In genomic region chr1:90723561-90724108, GRCh38 we compare ENCODE assay signal across 9 cellular contexts. TPM values are rescaled to one million over a fixed set of nuclear protein-coding genes. Genes with fewer than 3 reads are reported as not detected.
DNase-seq lines count a peak whose midpoint lies in the region; ATAC-seq, FAIRE-seq and TF ChIP-seq lines count a peak whose summit lies in the region.
"Had no signal": no experiment of that assay in that cellular context is flagged by ENCODE, and none has a peak within 500 bp of the region (broad histone marks: within the 10 kb centered on the region; RNA-seq: fewer than 3 reads in every experiment).

No MANE protein-coding gene starts in this region.

- 60% methylated on average over 23 of the region's 24 CpGs for WGBS in HepG2 (ENCODE audit: low lambda C conversion rate)
- WGBS in gastroesophageal sphincter (ENCODE audit: low coverage in 1 of 2), 2 donors: 4% methylated on average over 14 of the region's 24 CpGs; no CpG with 5 or more reads in 1 of the 2 donors

- H3K4me1 Mint-ChIP-seq in stimulated activated naive CD8-positive, alpha-beta T cell treated with anti-CD3 and anti-CD28 coated beads, Interleukin-15, Interleukin-2, amounts not matched to agents 100 ng/mL and 50 ng/mL, for 24 hours (ENCODE audit: low read depth): peaks cover 61% of the 10 kb centered on the region
- peaks cover 22% of the 10 kb centered on the region for H3K4me1 Mint-ChIP-seq in activated T-helper 2 cell treated with anti-CD3 and anti-CD28 coated beads, Interferon-gamma antibody, Interleukin-2, Interleukin-4, amounts not matched to agents 10 μg/mL and 5 μg/mL and 100 μg/mL, durations not matched to agents 14 hours and 24 hours and 36 hours (ENCODE audit: low read depth)

- FAIRE-seq in HepG2 (lab: Jason Lieb, UNC): no peak

- no peaks in the 10 kb centered on the region for H3K36me3 ChIP-seq in HepG2 (replicated peaks in 1 of 2; ENCODE audit: control insufficient read depth in 1 of 2, insufficient read depth in 2 of 2, low read length in 2 of 2)
- no peaks in the 10 kb centered on the region for H3K36me3 ChIP-seq in gastroesophageal sphincter

- no peaks in the 10 kb centered on the region for H3K79me2 ChIP-seq in HepG2 (ENCODE audit: insufficient read depth, low read length)

- H3K27me3 ChIP-seq in HepG2 (ENCODE audit: control insufficient read depth in 1 of 2, insufficient read depth in 2 of 2, low read length in 2 of 2) (peaks cover 10 to 61% of the 10 kb centered on the region in 2 experiments; a peak in 4 of 5 replicates), gastroesophageal sphincter (peaks cover 100% of the 10 kb centered on the region)

- H3K4me3 ChIP-seq in HepG2 (replicated peaks in 1 of 3; ENCODE audit: insufficient read depth in 1 of 3, low read depth in 2 of 3, low read length in 3 of 3): no peak overlapping the region
- peak overlapping the region in 1 of 2 donors; percentile 38 for H3K4me3 ChIP-seq in gastroesophageal sphincter

- TF ChIP-seq CTCF in HepG2 (CRISPR knock-in tag; IDR thresholded peaks at IDR 0.05) (no peak), gastroesophageal sphincter (IDR thresholded peaks at IDR 0.05) (no peak)

- H3K27ac ChIP-seq in HepG2 (ENCODE audit: extremely low read length, insufficient read depth, low read length) (no peak overlapping the region), gastroesophageal sphincter (no peak overlapping the region)

- H3K4me2 ChIP-seq in HepG2 (ENCODE audit: low read depth, low read length): peak overlapping the region; percentile 2; the same call in 1 of the 2 replicates

- POLR2A ChIA-PET in HepG2 (lab: Yijun Ruan, JAX): no interaction called here

- peaks cover 7% of the 10 kb centered on the region for H3K9me3 Mint-ChIP-seq in stimulated activated naive CD8-positive, alpha-beta T cell treated with anti-CD3 and anti-CD28 coated beads, Interleukin-15, Interleukin-2, amounts not matched to agents 100 ng/mL and 50 ng/mL, for 24 hours
- peaks cover 6% of the 10 kb centered on the region for H3K9me3 Mint-ChIP-seq in activated T-helper 2 cell treated with anti-CD3 and anti-CD28 coated beads, Interferon-gamma antibody, Interleukin-2, Interleukin-4, amounts not matched to agents 10 μg/mL and 5 μg/mL and 100 μg/mL, durations not matched to agents 14 hours and 24 hours and 36 hours

- no peaks in the 10 kb centered on the region for H3K9me3 ChIP-seq in HepG2 (ENCODE audit: low read length)
- H3K9me3 ChIP-seq in gastroesophageal sphincter: peaks cover 0 to 22% (median 0%) of the 10 kb centered on the region in 3 donors

- TF ChIP-seq POLR2A in HepG2 (IDR thresholded peaks at IDR 0.05; ENCODE audit: insufficient read depth in 1 of 2, low read depth in 2 of 2, low read length in 2 of 2) (no peak), gastroesophageal sphincter (IDR thresholded peaks at IDR 0.05) (no peak)

- CTCF ChIA-PET in HepG2 (lab: Yijun Ruan, JAX; ENCODE audit: low intra/inter-chr PET ratio, low total read pairs): no interaction called here

- no peak for ATAC-seq in stimulated activated naive CD8-positive, alpha-beta T cell treated with anti-CD3 and anti-CD28 coated beads, Interleukin-15, Interleukin-2, amounts not matched to agents 100 U/mL and 50 U/mL, for 24 hours
- ATAC-seq in HepG2 (no peak), HG02852 (IDR thresholded peaks at IDR 0.05; ENCODE audit: unreplicated experiment) (no peak), gastroesophageal sphincter (no peak)

- peaks cover 98% of the 10 kb centered on the region for H3K27me3 Mint-ChIP-seq in stimulated activated naive CD8-positive, alpha-beta T cell treated with anti-CD3 and anti-CD28 coated beads, Interleukin-15, Interleukin-2, amounts not matched to agents 100 ng/mL and 50 ng/mL, for 24 hours
- H3K27me3 Mint-ChIP-seq in activated T-helper 2 cell treated with anti-CD3 and anti-CD28 coated beads, Interferon-gamma antibody, Interleukin-2, Interleukin-4, amounts not matched to agents 10 μg/mL and 5 μg/mL and 100 μg/mL, durations not matched to agents 14 hours and 24 hours and 36 hours (ENCODE audit: low read depth): peaks cover 92% of the 10 kb centered on the region

- TF ChIP-seq RAD21 in HepG2 (CRISPR knock-in tag; IDR thresholded peaks at IDR 0.05): no peak

- H4K20me1 ChIP-seq in HepG2 (ENCODE audit: insufficient read depth, low read length): no peaks in the 10 kb centered on the region

- in situ Hi-C loops in HepG2 (cut with HindIII; ENCODE audit: extremely low pct_ligation_motif_present, low pct_unique_long_range_greater_than_20kb): loop anchor here (5.0 to 10.0 kb wide), 2 partner anchors 239 to 441 kb away; no protein-coding TSS in a partner anchor

- H3K4me1 ChIP-seq in HepG2 (ENCODE audit: insufficient read depth, low read length): 0 out of 2 replicates have a peak, but pooled peaks cover 13% of the 10 kb centered on the region
- peaks cover 0 to 56% (median 21%) of the 10 kb centered on the region in 3 donors for H3K4me1 ChIP-seq in gastroesophageal sphincter

- no peak overlapping the region for H3K9ac ChIP-seq in HepG2 (ENCODE audit: insufficient read depth, low read depth, low read length)

- no peak overlapping the region for H3K27ac Mint-ChIP-seq in stimulated activated naive CD8-positive, alpha-beta T cell treated with anti-CD3 and anti-CD28 coated beads, Interleukin-15, Interleukin-2, amounts not matched to agents 100 ng/mL and 50 ng/mL, for 24 hours
- H3K27ac Mint-ChIP-seq in activated T-helper 2 cell treated with anti-CD3 and anti-CD28 coated beads, Interferon-gamma antibody, Interleukin-2, Interleukin-4, amounts not matched to agents 10 μg/mL and 5 μg/mL and 100 μg/mL, durations not matched to agents 14 hours and 24 hours and 36 hours: no peak overlapping the region

- peaks cover 31% of the 10 kb centered on the region for H3K36me3 Mint-ChIP-seq in stimulated activated naive CD8-positive, alpha-beta T cell treated with anti-CD3 and anti-CD28 coated beads, Interleukin-15, Interleukin-2, amounts not matched to agents 100 ng/mL and 50 ng/mL, for 24 hours (ENCODE audit: low read depth)
- H3K36me3 Mint-ChIP-seq in activated T-helper 2 cell treated with anti-CD3 and anti-CD28 coated beads, Interferon-gamma antibody, Interleukin-2, Interleukin-4, amounts not matched to agents 10 μg/mL and 5 μg/mL and 100 μg/mL, durations not matched to agents 14 hours and 24 hours and 36 hours (ENCODE audit: low read depth): peaks cover 11% of the 10 kb centered on the region

- TF ChIP-seq EP300 in HepG2 (IDR thresholded peaks at IDR 0.05; ENCODE audit: low read depth in 2 of 2, low read length in 2 of 2): no peak
- no peak for TF ChIP-seq EP300 in HepG2 (CRISPR knock-in tag; IDR thresholded peaks at IDR 0.05; ENCODE audit: borderline replicate concordance)
- TF ChIP-seq EP300 in gastroesophageal sphincter (IDR thresholded peaks at IDR 0.05): no peak

- no peak for DNase-seq in stimulated activated naive CD8-positive, alpha-beta T cell treated with anti-CD3 and anti-CD28 coated beads, Interleukin-15, Interleukin-2, amounts not matched to agents 100 U/mL and 50 U/mL, for 24 hours
- no peak for DNase-seq in activated T-helper 2 cell treated with anti-CD3 and anti-CD28 coated beads, Interferon-gamma antibody, Interleukin-2, Interleukin-4, amounts not matched to agents 10 μg/mL and 5 μg/mL and 100 μg/mL, durations not matched to agents 14 hours and 24 hours and 36 hours (ENCODE audit: low spot score)
- DNase-seq in HepG2 (ENCODE audit: low spot score): no peak
- no peak for DNase-seq in hepatic stellate cell (ENCODE audit: low spot score)
- DNase-seq in glomerular visceral epithelial cell (ENCODE audit: extremely low spot score): no peak

- intact Hi-C loops in activated T-helper 2 cell treated with anti-CD3 and anti-CD28 coated beads, Interferon-gamma antibody, Interleukin-2, Interleukin-4, amounts not matched to agents 10 μg/mL and 5 μg/mL and 100 μg/mL, durations not matched to agents 14 hours and 24 hours and 36 hours (cut with micrococcal nuclease): loop anchor here (2.0 kb wide), 1 partner anchor 111 kb away; no protein-coding TSS in a partner anchor
- intact Hi-C loops in HepG2 (cut with micrococcal nuclease; ENCODE audit: unreplicated experiment): no loop called here

- no TSS peak for BruUV-seq in HepG2 (replicated peaks; lab: Mats Ljungman, UMichigan)

- H3K4me3 Mint-ChIP-seq in stimulated activated naive CD8-positive, alpha-beta T cell treated with anti-CD3 and anti-CD28 coated beads, Interleukin-15, Interleukin-2, amounts not matched to agents 100 ng/mL and 50 ng/mL, for 24 hours: peak overlapping the region; percentile 71
- H3K4me3 Mint-ChIP-seq in activated T-helper 2 cell treated with anti-CD3 and anti-CD28 coated beads, Interferon-gamma antibody, Interleukin-2, Interleukin-4, amounts not matched to agents 10 μg/mL and 5 μg/mL and 100 μg/mL, durations not matched to agents 14 hours and 24 hours and 36 hours (ENCODE audit: low read depth): peak overlapping the region; percentile 47

- no peak overlapping the region for H2AFZ ChIP-seq in HepG2 (ENCODE audit: low read length)

TF ChIP-seq in HepG2, 621 proteins besides CTCF, POLR2A, EP300 and RAD21 (continues in another document):
- TF ChIP-seq FOSL1 (CRISPR knock-in tag; IDR thresholded peaks at IDR 0.05; ENCODE audit: borderline replicate concordance): no peak

RNA-seq across cellular contexts. Expression of gene BARHL2, which starts 6.5 kb away (rescaled TPM):
- not detected in 2 replicates for total RNA-seq in activated T-helper 2 cell treated with anti-CD3 and anti-CD28 coated beads, Interferon-gamma antibody, Interleukin-2, Interleukin-4, amounts not matched to agents 10 μg/mL and 5 μg/mL and 100 μg/mL, durations not matched to agents 14 hours and 24 hours and 36 hours
- total RNA-seq in HepG2 (2016; rRNA removed; fragmentation: Illumina TruSeq; extraction: Trizol) (not detected in 2 replicates), gastroesophageal sphincter (not detected)
- not detected in 2 replicates for total RNA-seq in HepG2 (2016; cell fraction: cytosol; rRNA removed; fragmentation: Illumina TruSeq; extraction: Trizol; ENCODE audit: low read depth)
- not detected in 2 replicates for total RNA-seq in HepG2 (2016; cell fraction: insoluble cytoplasmic fraction; rRNA removed; fragmentation: Illumina TruSeq; extraction: Trizol)
- total RNA-seq in HepG2 (2016; cell fraction: membrane; rRNA removed; fragmentation: Illumina TruSeq; extraction: Trizol): not detected in 2 replicates
- total RNA-seq in HepG2 (2016; cell fraction: nucleus; rRNA removed; fragmentation: Illumina TruSeq; extraction: Trizol): not detected in 2 replicates
- polyA plus RNA-seq in HepG2 (2011; rRNA removed): not detected in 2 replicates
- polyA plus RNA-seq in HepG2 (2011; cell fraction: cytosol; rRNA removed): not detected in 2 replicates
- not detected in 2 replicates for polyA plus RNA-seq in HepG2 (2011; cell fraction: nucleus; rRNA removed)
- polyA plus RNA-seq in HepG2 (2012): not detected in 2 replicates
- polyA plus RNA-seq in HepG2 (2016; cell fraction: cytosol; fragmentation: Illumina TruSeq; extraction: Trizol; ENCODE audit: low read depth): not detected in 2 replicates
- not detected in 2 replicates for polyA plus RNA-seq in HepG2 (2016; cell fraction: insoluble cytoplasmic fraction; fragmentation: Illumina TruSeq; extraction: Trizol; ENCODE audit: low read depth)
- not detected in 2 replicates for polyA plus RNA-seq in HepG2 (2016; cell fraction: membrane; fragmentation: Illumina TruSeq; extraction: Trizol; ENCODE audit: low read depth)
- polyA plus RNA-seq in HepG2 (2016; cell fraction: nucleus; fragmentation: Illumina TruSeq; extraction: Trizol; ENCODE audit: insufficient read depth, low read depth): not detected in 2 replicates
- not detected in 2 replicates for polyA minus RNA-seq in HepG2 (2011; rRNA and poly(A)+ RNA removed; ENCODE audit: low replicate concordance)
- not detected in 2 replicates for polyA minus RNA-seq in HepG2 (2011; cell fraction: cytosol; rRNA and poly(A)+ RNA removed)
- polyA minus RNA-seq in HepG2 (2011; cell fraction: nucleus; rRNA and poly(A)+ RNA removed): not detected in 2 replicates
- total RNA-seq: myocyte had no signal
